ENCODE assay signal across 1 cellular context in the genomic region with DNA sequence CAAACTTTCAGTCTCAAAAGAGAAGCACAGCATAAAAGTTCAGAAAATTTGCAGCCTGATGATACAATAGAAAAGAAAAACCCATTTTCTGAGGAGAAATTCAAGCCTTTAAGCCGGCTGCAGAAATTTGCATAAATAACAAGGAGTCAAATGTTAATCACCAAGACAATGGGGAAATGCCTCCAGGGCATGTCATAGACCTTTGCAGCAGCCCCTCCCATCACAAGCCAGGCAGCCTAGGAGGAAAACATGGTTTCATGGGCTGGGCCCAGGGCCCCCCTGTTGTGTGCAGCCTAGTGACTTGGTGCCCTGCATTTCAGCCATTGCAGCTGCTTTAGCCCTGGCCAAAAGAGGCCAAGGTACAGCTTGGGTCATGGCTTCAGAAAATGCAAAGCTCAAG.
TF ChIP-seq lines count a peak whose summit lies in the region.

No MANE protein-coding gene starts in this region.

TF ChIP-seq in H1, 55 proteins besides CTCF, POLR2A, EP300 and RAD21:
- no peak for TF ChIP-seq RXRA (IDR thresholded peaks at IDR 0.05; ENCODE audit: insufficient read depth, low read depth, low read length)
- TF ChIP-seq GABPA (IDR thresholded peaks at IDR 0.05; ENCODE audit: borderline replicate concordance, insufficient read depth, low read length) = no peak
